Comparison of ENCODE assay signal across 8 cellular contexts in the genomic region with DNA sequence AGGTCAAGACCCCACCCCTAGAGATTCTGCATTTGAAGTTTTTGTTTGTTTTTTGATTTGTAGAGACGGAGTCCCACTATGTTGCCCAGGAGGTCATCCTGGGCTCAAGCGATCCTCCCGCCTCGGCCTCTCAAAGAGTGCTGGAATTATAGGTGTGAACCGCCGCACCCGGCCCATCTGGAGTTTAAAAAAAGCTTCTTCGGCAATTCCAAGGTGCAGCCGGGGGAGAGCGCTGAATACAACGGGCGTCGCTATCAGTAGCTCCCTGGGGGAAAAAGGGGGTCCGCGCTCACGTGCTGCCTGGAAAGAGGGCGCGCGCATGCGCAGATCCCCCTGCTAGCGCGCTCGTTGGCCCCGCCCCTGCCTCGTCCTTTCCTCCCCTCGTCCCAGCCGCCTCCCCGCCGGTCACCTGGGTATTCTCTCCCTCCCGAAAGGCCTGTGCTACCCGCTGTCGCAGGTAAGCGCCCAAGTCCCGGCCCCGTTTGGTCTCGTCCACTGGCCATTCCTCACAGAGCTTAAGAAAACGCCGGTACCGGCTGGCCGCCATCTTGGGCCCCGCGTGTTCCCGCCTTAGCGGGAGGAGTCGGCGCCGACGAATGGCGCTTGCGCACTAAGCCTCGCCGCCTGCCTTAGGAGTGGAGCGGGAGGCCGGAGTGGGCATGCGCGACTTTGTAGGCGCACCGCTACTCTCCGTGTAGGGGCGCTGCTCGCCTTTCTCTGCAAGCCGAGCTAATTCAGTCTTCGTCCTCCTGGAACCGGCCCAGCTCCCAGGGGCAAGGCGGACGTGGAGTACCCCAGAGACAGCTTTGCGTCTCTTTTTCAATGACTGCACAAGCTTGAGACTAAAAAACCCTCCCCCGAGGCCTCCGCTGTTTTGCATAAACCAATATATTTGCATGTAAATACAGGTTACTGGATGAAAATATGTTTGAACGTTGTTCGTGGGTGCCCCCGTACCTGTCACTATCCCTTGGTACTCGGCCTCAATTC. TPM values are rescaled to one million over a fixed set of nuclear protein-coding genes. Genes with fewer than 3 reads are reported as not detected.
A peak's percentile ranks its signal among the peaks of the same experiment; 100 is the strongest.
DNase-seq lines count a peak whose midpoint lies in the region; ATAC-seq lines count a peak whose summit lies in the region.

A gene (minus strand): TSS at position 561 of the 990 bp plus-strand sequence. CDS start 14 bp downstream, at position 547.

- H3K36me3 ChIP-seq in BLaER1 treated with 17β-estradiol and CSF1 and Interleukin-3, amounts not matched to agents 10 nM and 100 nM, result peaks cover 0 to 23% (median 13%) of the 10 kb centered on the region in 11 experiments; a peak in 11 of 22 replicates

- H4K20me1 ChIP-seq in BLaER1 treated with 17β-estradiol and CSF1 and Interleukin-3, amounts not matched to agents 10 nM and 100 nM, result peaks cover 0 to 40% (median 30%) of the 10 kb centered on the region in 11 experiments; a peak in 17 of 22 replicates

- POLR2A ChIA-PET in activated CD4-positive, alpha-beta T cell treated with anti-CD3 and anti-CD28 coated beads, Interleukin-2, amount 10 ng/mL, durations not matched to agents 7 days and 5 days (lab: Charles Lee), result no interaction called here

- CTCF ChIA-PET in activated CD4-positive, alpha-beta T cell treated with anti-CD3 and anti-CD28 coated beads, Interleukin-2, amount 10 ng/mL, durations not matched to agents 7 days and 5 days (lab: Charles Lee), result interaction anchor here (0.6 to 2.1 kb wide), 25 partner anchors 9 to 322 kb away, joined by 3 to 18 read pairs (median 3); a partner anchor contains a TSS

- H3K4me3 Mint-ChIP-seq in activated CD4-positive, alpha-beta T cell treated with anti-CD3 and anti-CD28 coated beads, Interleukin-2, amount 10 ng/mL, durations not matched to agents 7 days and 5 days, result peak within 1 kb of the TSS; percentile 90

- no peaks in the 10 kb centered on the region for H3K9me3 ChIP-seq in BLaER1 treated with 17β-estradiol and CSF1 and Interleukin-3, amounts not matched to agents 10 nM and 100 nM (replicated peaks in 1 of 11)

- ATAC-seq in GM19328 (IDR thresholded peaks at IDR 0.05; ENCODE audit: unreplicated experiment) (peak; percentile 67), HG03520 (IDR thresholded peaks at IDR 0.05; ENCODE audit: unreplicated experiment) (peak; percentile 89), left lobe of liver (peak; percentile 97)

- H3K9ac ChIP-seq in BLaER1 treated with 17β-estradiol and CSF1 and Interleukin-3, amounts not matched to agents 10 nM and 100 nM, result peak within 1 kb of the TSS; percentile 87 to 97 (median 92)

- H3K9me3 Mint-ChIP-seq in activated CD4-positive, alpha-beta T cell treated with anti-CD3 and anti-CD28 coated beads, Interleukin-2, amount 10 ng/mL, durations not matched to agents 7 days and 5 days, result no peaks in the 10 kb centered on the region

- peak within 1 kb of the TSS; percentile 84 to 98 (median 93) for H3K27ac ChIP-seq in BLaER1 treated with 17β-estradiol and CSF1 and Interleukin-3, amounts not matched to agents 10 nM and 100 nM

- peak; percentile 99 for DNase-seq in NCI-H69 (lab: John Stamatoyannopoulos, UW)
- DNase-seq in activated CD4-positive, alpha-beta T cell treated with anti-CD3 and anti-CD28 coated beads, Interleukin-2, amount 10 ng/mL, durations not matched to agents 7 days and 5 days, result peak; percentile 97
- peak; percentile 96 for DNase-seq in dedifferentiated amniotic fluid mesenchymal stem cell (ENCODE audit: extremely low spot score)
- peak; percentile 98 for DNase-seq in left lobe of liver (ENCODE audit: low spot score)
- peak; percentile 95 for DNase-seq in stimulated activated CD4-positive, alpha-beta T cell treated with anti-CD3 and anti-CD28 coated beads, Interleukin-2, amount 100 ng/mL, for 4 hours (ENCODE audit: low read depth)

- H3K4me2 ChIP-seq in BLaER1 treated with 17β-estradiol and CSF1 and Interleukin-3, amounts not matched to agents 10 nM and 100 nM, result peak within 1 kb of the TSS; percentile 85 to 98 (median 95)

- peaks cover 4% of the 10 kb centered on the region for H3K27me3 Mint-ChIP-seq in activated CD4-positive, alpha-beta T cell treated with anti-CD3 and anti-CD28 coated beads, Interleukin-2, amount 10 ng/mL, durations not matched to agents 7 days and 5 days

- H3K27me3 ChIP-seq in BLaER1 treated with 17β-estradiol and CSF1 and Interleukin-3, amounts not matched to agents 10 nM and 100 nM, result peaks cover 9 to 20% (median 15%) of the 10 kb centered on the region in 11 experiments

- peaks cover 50 to 73% (median 66%) of the 10 kb centered on the region in 10 experiments for H3K4me1 ChIP-seq in BLaER1 treated with 17β-estradiol and CSF1 and Interleukin-3, amounts not matched to agents 10 nM and 100 nM

- H3K36me3 Mint-ChIP-seq in activated CD4-positive, alpha-beta T cell treated with anti-CD3 and anti-CD28 coated beads, Interleukin-2, amount 10 ng/mL, durations not matched to agents 7 days and 5 days (ENCODE audit: low read depth), result peaks cover 23% of the 10 kb centered on the region

- peak within 1 kb of the TSS; percentile 59 to 79 (median 71) for H3K4me3 ChIP-seq in BLaER1 treated with 17β-estradiol and CSF1 and Interleukin-3, amounts not matched to agents 10 nM and 100 nM

- peak within 1 kb of the TSS; percentile 96 for H3K27ac Mint-ChIP-seq in activated CD4-positive, alpha-beta T cell treated with anti-CD3 and anti-CD28 coated beads, Interleukin-2, amount 10 ng/mL, durations not matched to agents 7 days and 5 days

- H3K4me1 Mint-ChIP-seq in activated CD4-positive, alpha-beta T cell treated with anti-CD3 and anti-CD28 coated beads, Interleukin-2, amount 10 ng/mL, durations not matched to agents 7 days and 5 days, result peaks cover 38% of the 10 kb centered on the region

RNA-seq across cellular contexts. Expression of the gene that starts here (rescaled TPM):
- total RNA-seq in activated CD4-positive, alpha-beta T cell treated with anti-CD3 and anti-CD28 coated beads, Interleukin-2, amount 10 ng/mL, durations not matched to agents 7 days and 5 days, result 10 to 100 TPM; 77.6 to 80.0 TPM
- 34.9 TPM for total RNA-seq in left lobe of liver

Comparison
In these comparisons a context has a peak if more than half of its experiments do, and no peak if none do; other contexts are left out.
1. Peak in every context shown above with its lines: DNase-seq, ATAC-seq, H3K4me3 ChIP-seq and H3K27ac ChIP-seq.